ENCODE assay signal across 8 cellular contexts in the genomic region with DNA sequence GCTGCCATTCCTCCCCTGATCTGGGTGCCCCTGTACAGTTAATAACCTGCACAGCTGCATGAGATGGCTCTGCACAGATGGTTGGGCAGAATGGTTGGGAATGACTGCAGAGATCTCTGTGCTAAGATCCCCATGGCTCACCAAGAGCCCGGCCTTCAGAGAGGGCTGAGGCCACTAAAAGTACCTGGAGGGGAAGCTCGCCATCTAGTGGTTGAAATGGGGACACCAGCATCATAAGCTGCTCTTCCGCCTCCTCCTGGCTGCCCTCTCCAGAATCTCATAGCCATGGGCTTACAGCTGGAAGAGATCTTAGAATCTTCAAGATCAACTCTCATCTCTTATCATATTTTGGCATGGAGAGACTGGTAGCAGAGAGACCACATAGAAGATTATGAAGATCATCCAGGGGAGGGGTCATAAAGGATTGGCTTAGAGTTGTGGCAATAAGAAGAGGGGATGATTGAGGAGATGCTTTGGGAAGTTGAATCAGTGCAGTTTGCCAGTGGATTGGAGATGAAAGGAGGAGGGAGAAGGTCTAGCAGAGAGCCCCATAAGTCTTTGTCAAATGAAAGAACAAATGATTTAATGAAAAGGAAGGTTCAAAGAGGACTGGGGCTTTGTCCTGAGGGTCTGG. TPM values are rescaled to one million over a fixed set of nuclear protein-coding genes. Genes with fewer than 3 reads are reported as not detected.
DNase-seq lines count a peak whose midpoint lies in the region; ATAC-seq, FAIRE-seq and TF ChIP-seq lines count a peak whose summit lies in the region.

No MANE protein-coding gene starts in this region.

- peak; percentile 96 to 99 for TF ChIP-seq CTCF in endothelial cell of umbilical vein (IDR thresholded peaks at IDR 0.05; ENCODE audit: extremely low read depth in 1 of 2, insufficient read depth in 1 of 2, low read depth in 1 of 2, low read length in 2 of 2)

- peak; percentile 59 for ATAC-seq in HG03175 (IDR thresholded peaks at IDR 0.05; ENCODE audit: unreplicated experiment)
- no peak for ATAC-seq in HG03108 (IDR thresholded peaks at IDR 0.05; ENCODE audit: unreplicated experiment)

- no peak overlapping the region for H2AFZ ChIP-seq in endothelial cell of umbilical vein (ENCODE audit: low read depth, low read length)

- no peaks in the 10 kb centered on the region for H3K9me1 ChIP-seq in endothelial cell of umbilical vein (replicated peaks; ENCODE audit: control insufficient read depth, extremely low read depth, insufficient read depth, low read length)

- BruUV-seq in endothelial cell of umbilical vein (replicated peaks; lab: Mats Ljungman, UMichigan) = no TSS peak

- H3K27me3 ChIP-seq in endothelial cell of umbilical vein (ENCODE audit: control insufficient read depth in 2 of 2, insufficient read depth in 2 of 2, low read length in 2 of 2) = peaks cover 0 to 6% of the 10 kb centered on the region in 2 experiments
- H3K27me3 ChIP-seq in mucosa of rectum (ENCODE audit: control insufficient read depth in 2 of 2, insufficient read depth in 2 of 2, low read length in 2 of 2) = no peaks in the 10 kb centered on the region

- H3K36me3 ChIP-seq in endothelial cell of umbilical vein (ENCODE audit: control insufficient read depth in 2 of 2, extremely low read depth in 1 of 2, insufficient read depth in 2 of 2, low read length in 2 of 2) (no peaks in the 10 kb centered on the region), mucosa of rectum (ENCODE audit: control insufficient read depth in 2 of 2, insufficient read depth in 2 of 2, low read length in 2 of 2) (no peaks in the 10 kb centered on the region)

- no peak overlapping the region for H3K9ac ChIP-seq in endothelial cell of umbilical vein (replicated peaks; ENCODE audit: extremely low read depth, insufficient read depth, low read length)
- no peak overlapping the region for H3K9ac ChIP-seq in mucosa of rectum (ENCODE audit: low read depth in 1 of 2, low read length in 2 of 2)

- H3K79me2 ChIP-seq in endothelial cell of umbilical vein (ENCODE audit: control insufficient read depth, insufficient read depth, low read length) = no peaks in the 10 kb centered on the region

- CTCF ChIA-PET in endothelial cell of umbilical vein (lab: Charles Lee) = interaction anchor here (0.6 to 11.4 kb wide), 59 partner anchors 9 to 826 kb away, joined by 3 to 327 read pairs (median 5); partner anchors contain the start of genes ARHGEF12, GRIK4, OAF and POU2F3

- H3K4me2 ChIP-seq in endothelial cell of umbilical vein (ENCODE audit: insufficient read depth, low read length) = no peak overlapping the region

- DNase-seq in GM04504 (ENCODE audit: low read depth) (peak; percentile 67), NCI-H82 treated with DMSO at 0.1 percent for 48 hours (lab: John Stamatoyannopoulos, UW; ENCODE audit: unreplicated experiment) (peak; percentile 50), endothelial cell of umbilical vein (ENCODE audit: low read depth, low spot score) (peak; percentile 73)
- DNase-seq in activated CD8-positive, alpha-beta memory T cell treated with anti-CD3 and anti-CD28 coated beads for 24 hours = peak; percentile 85
- peak; percentile 16 to 33 for DNase-seq in stimulated activated CD8-positive, alpha-beta memory T cell treated with anti-CD3 and anti-CD28 coated beads, Interleukin-7, amount 100 ng/mL, for 4 hours (ENCODE audit: low read depth in 2 of 2)

- H3K27ac ChIP-seq in endothelial cell of umbilical vein (ENCODE audit: insufficient read depth, low read depth, low read length) (no peak overlapping the region), mucosa of rectum (ENCODE audit: low read depth in 2 of 2, low read length in 2 of 2) (peak overlapping the region; percentile 55 to 68)

- H3K9me3 ChIP-seq in endothelial cell of umbilical vein (replicated peaks; ENCODE audit: control insufficient read depth, insufficient read depth, low read length) = no peaks in the 10 kb centered on the region
- H3K9me3 ChIP-seq in mucosa of rectum (ENCODE audit: control insufficient read depth in 2 of 2, low read length in 2 of 2) = no peaks in the 10 kb centered on the region

- dilution Hi-C loops in endothelial cell of umbilical vein (cut with MboI; ENCODE audit: extremely low pct_ligation_motif_present, low sequenced_read_pairs) = no loop called here

- peaks cover 6% of the 10 kb centered on the region for H3K4me1 ChIP-seq in endothelial cell of umbilical vein (ENCODE audit: control insufficient read depth, extremely low read depth, insufficient read depth, low read length)
- H3K4me1 ChIP-seq in mucosa of rectum (ENCODE audit: control insufficient read depth in 2 of 2, insufficient read depth in 2 of 2, low read length in 2 of 2) = peaks cover 20 to 36% of the 10 kb centered on the region in 2 donors

- POLR2A ChIA-PET in endothelial cell of umbilical vein (lab: Charles Lee) = interaction anchor here (0.9 kb wide), 1 partner anchor 70 kb away, joined by 3 read pairs; no protein-coding TSS in a partner anchor

- TF ChIP-seq POLR2A in endothelial cell of umbilical vein (IDR thresholded peaks at IDR 0.05; ENCODE audit: low read depth, low read length) = no peak

- no peaks in the 10 kb centered on the region for H4K20me1 ChIP-seq in endothelial cell of umbilical vein (replicated peaks; ENCODE audit: control insufficient read depth, extremely low read depth, insufficient read depth, low read length)

- H3K4me3 ChIP-seq in endothelial cell of umbilical vein (replicated peaks in 1 of 3; ENCODE audit: insufficient read depth in 1 of 3, low read depth in 1 of 3, low read length in 3 of 3) (no peak overlapping the region), mucosa of rectum (ENCODE audit: low read length in 2 of 2) (no peak overlapping the region)

- intact Hi-C loops in endothelial cell of umbilical vein (cut with micrococcal nuclease) = no loop called here

- FAIRE-seq in endothelial cell of umbilical vein (lab: Jason Lieb, UNC) = peak; percentile 96

TF ChIP-seq in endothelial cell of umbilical vein, 7 proteins besides CTCF, POLR2A, EP300 and RAD21:
- TF ChIP-seq FOS (IDR thresholded peaks at IDR 0.05; ENCODE audit: borderline replicate concordance, insufficient read depth, low read length) (no peak), EZH2 (IDR thresholded peaks at IDR 0.05; ENCODE audit: borderline replicate concordance, low read depth, low read length, severe bottlenecking) (no peak)

RNA-seq across cellular contexts. Expression of gene TLCD5, which starts 22.0 kb away (rescaled TPM):
- total RNA-seq in endothelial cell of umbilical vein = 6.1 and 6.3 TPM in 2 replicates
- 8.3 and 9.7 TPM in 2 replicates for polyA plus RNA-seq in endothelial cell of umbilical vein
- polyA plus RNA-seq in endothelial cell of umbilical vein (2011; cell fraction: cytosol; rRNA removed) = 5.7 and 6.1 TPM in 2 replicates
- polyA plus RNA-seq in endothelial cell of umbilical vein (2011; cell fraction: nucleus; rRNA removed) = 11.1 and 16.9 TPM in 2 replicates
- 6.6 and 8.1 TPM in 2 replicates for polyA plus RNA-seq in endothelial cell of umbilical vein (2012)
- polyA minus RNA-seq in endothelial cell of umbilical vein = 9.5 and 15.5 TPM in 2 replicates
- polyA minus RNA-seq in endothelial cell of umbilical vein (2011; cell fraction: cytosol; rRNA and poly(A)+ RNA removed) = 3.8 TPM
- polyA minus RNA-seq in endothelial cell of umbilical vein (2011; cell fraction: nucleus; rRNA and poly(A)+ RNA removed) = 5.4 and 10.4 TPM in 2 replicates

RNA-seq across cellular contexts. Expression of gene ARHGEF12, which starts 33.1 kb away (rescaled TPM):
- total RNA-seq in endothelial cell of umbilical vein = 117 and 125 TPM in 2 replicates
- polyA plus RNA-seq in endothelial cell of umbilical vein = 14.9 and 20.9 TPM in 2 replicates
- 27.0 and 27.4 TPM in 2 replicates for polyA plus RNA-seq in endothelial cell of umbilical vein (2011; cell fraction: cytosol; rRNA removed)
- polyA plus RNA-seq in endothelial cell of umbilical vein (2011; cell fraction: nucleus; rRNA removed) = 58.1 and 68.0 TPM in 2 replicates
- polyA plus RNA-seq in endothelial cell of umbilical vein (2012) = 57.0 and 70.0 TPM in 2 replicates
- polyA minus RNA-seq in endothelial cell of umbilical vein = 143 and 149 TPM in 2 replicates
- 36.9 TPM for polyA minus RNA-seq in endothelial cell of umbilical vein (2011; cell fraction: cytosol; rRNA and poly(A)+ RNA removed)
- polyA minus RNA-seq in endothelial cell of umbilical vein (2011; cell fraction: nucleus; rRNA and poly(A)+ RNA removed) = 185 and 261 TPM in 2 replicates

Comparison
In these comparisons a context has a peak if more than half of its experiments do, and no peak if none do; other contexts are left out.
1. DNase-seq: peak in every context shown above with its lines; median percentile 85 in activated CD8-positive, alpha-beta memory T cell treated with anti-CD3 and anti-CD28 coated beads for 24 hours; 73 in endothelial cell of umbilical vein; 67 in GM04504; 50 in NCI-H82 treated with DMSO at 0.1 percent for 48 hours; 24 in stimulated activated CD8-positive, alpha-beta memory T cell treated with anti-CD3 and anti-CD28 coated beads, Interleukin-7, amount 100 ng/mL, for 4 hours.